Comparison of ENCODE assay signal across 27 cellular contexts in genomic region chr6:77837034-77837784, GRCh38.
DNase-seq lines count a peak whose midpoint lies in the region; ATAC-seq, FAIRE-seq and TF ChIP-seq lines count a peak whose summit lies in the region.
"Had no signal": no experiment of that assay in that cellular context is flagged by ENCODE, and none has a peak within 500 bp of the region (broad histone marks: within the 10 kb centered on the region; RNA-seq: fewer than 3 reads in every experiment).

No MANE protein-coding gene starts in this region.

- H3K9me3 ChIP-seq in hepatocyte (ENCODE audit: low read depth): no peaks in the 10 kb centered on the region
- no peaks in the 10 kb centered on the region for H3K9me3 ChIP-seq in right lobe of liver
- H3K9me3 ChIP-seq in mesenchymal stem cell (ENCODE audit: control insufficient read depth, low read length): no peaks in the 10 kb centered on the region
- no peaks in the 10 kb centered on the region for H3K9me3 ChIP-seq in kidney (ENCODE audit: control insufficient read depth in 1 of 2, low read length in 2 of 2)

- peak overlapping the region; percentile 2 for H3K4me2 ChIP-seq in hepatocyte
- no peak overlapping the region for H3K4me2 ChIP-seq in mesenchymal stem cell (ENCODE audit: low read length, poor library complexity, severe bottlenecking)
- H3K4me2 ChIP-seq: BLaER1 treated with 17β-estradiol and CSF1 and Interleukin-3, amounts not matched to agents 10 nM and 100 nM; KMS-11 had no signal

- no peak overlapping the region for H2AFZ ChIP-seq in hepatocyte
- H2AFZ ChIP-seq in mesenchymal stem cell (ENCODE audit: low read depth, low read length): no peak overlapping the region

- no peak overlapping the region for H4K91ac ChIP-seq in mesenchymal stem cell (ENCODE audit: low read length)

- no peak overlapping the region for H3K18ac ChIP-seq in mesenchymal stem cell (ENCODE audit: low read depth in 1 of 2, low read length in 2 of 2)

- no peaks in the 10 kb centered on the region for H3K9me2 ChIP-seq in hepatocyte (replicated peaks; ENCODE audit: insufficient read depth)

- WGBS in hepatocyte (ENCODE audit: low lambda C conversion rate, missing lambda C conversion rate): 47% methylated on average over 3 of the region's 3 CpGs
- WGBS in right lobe of liver (ENCODE audit: insufficient coverage, low coverage, low lambda C conversion rate, missing lambda C conversion rate): 15% methylated on average over 3 of the region's 3 CpGs
- WGBS in mesenchymal stem cell: 88% methylated on average over 1 of the region's 3 CpGs

- H3K27ac ChIP-seq in hepatocyte: no peak overlapping the region
- peak overlapping the region in 2 of 3 donors; percentile 68 to 84 for H3K27ac ChIP-seq in right lobe of liver
- no peak overlapping the region for H3K27ac ChIP-seq in mesenchymal stem cell (ENCODE audit: low read length, poor library complexity, severe bottlenecking)
- no peak overlapping the region for H3K27ac ChIP-seq in kidney (ENCODE audit: low read depth in 2 of 2, low read length in 2 of 2)
- H3K27ac ChIP-seq: BLaER1 treated with 17β-estradiol and CSF1 and Interleukin-3, amounts not matched to agents 10 nM and 100 nM; KMS-11 had no signal

- no peak overlapping the region for H2AK5ac ChIP-seq in mesenchymal stem cell (ENCODE audit: low read length, severe bottlenecking)

- no peak overlapping the region for H3K23ac ChIP-seq in mesenchymal stem cell (ENCODE audit: low read length in 2 of 2)

- peak; percentile 36 for DNase-seq in NCI-H82 (lab: John Stamatoyannopoulos, UW)
- DNase-seq in NCI-H82 treated with DMSO at 0.1 percent for 48 hours (lab: John Stamatoyannopoulos, UW; ENCODE audit: unreplicated experiment): no peak
- no peak for DNase-seq in hepatocyte (ENCODE audit: low spot score)
- no peak for DNase-seq in right lobe of liver
- DNase-seq in mesenchymal stem cell: no peak
- DNase-seq in stimulated activated CD4-positive, alpha-beta T cell treated with anti-CD3 and anti-CD28 coated beads, Interleukin-15, amount 100 ng/mL, for 24 hours: no peak
- DNase-seq in kidney: no peak
- DNase-seq: CD4-positive, alpha-beta T cell; DMS79; EL; GDM1; HCEC 1CT; NCI-H1092; NCI-H1417 treated with DMSO at 0.1 percent for 48 hours; NCI-H1694 treated with DMSO at 0.1 percent for 48 hours; NCI-H2081; NCI-H2171; NCI-H226; NCI-H510A; NCI-H69; Right ventricle myocardium superior; RPMI8226 had no signal

- no peak overlapping the region for H3K4ac ChIP-seq in mesenchymal stem cell (ENCODE audit: low read depth in 1 of 2, low read length in 2 of 2)

- H3K4me3 ChIP-seq in hepatocyte: no peak overlapping the region
- no peak overlapping the region for H3K4me3 ChIP-seq in right lobe of liver
- H3K4me3 ChIP-seq in mesenchymal stem cell (ENCODE audit: insufficient read depth in 1 of 2, low read depth in 1 of 2, low read length in 2 of 2): no peak overlapping the region
- H3K4me3 ChIP-seq in kidney (ENCODE audit: low read length in 2 of 2): no peak overlapping the region
- H3K4me3 ChIP-seq: BLaER1 treated with 17β-estradiol and CSF1 and Interleukin-3, amounts not matched to agents 10 nM and 100 nM had no signal

- H3K14ac ChIP-seq in mesenchymal stem cell (ENCODE audit: low read length in 2 of 2): no peak overlapping the region

- H3K27me3 ChIP-seq in hepatocyte (no peaks in the 10 kb centered on the region), right lobe of liver (no peaks in the 10 kb centered on the region), mesenchymal stem cell (ENCODE audit: control insufficient read depth in 1 of 2, insufficient read depth in 1 of 2, low read length in 2 of 2) (no peaks in the 10 kb centered on the region)
- H3K27me3 ChIP-seq: BLaER1 treated with 17β-estradiol and CSF1 and Interleukin-3, amounts not matched to agents 10 nM and 100 nM had no signal

- no peak for FAIRE-seq in kidney (lab: Jason Lieb, UNC)
- FAIRE-seq: GM12891, H1 had no signal

- peak in 2 of 4 donors; percentile 40 to 58 for ATAC-seq in right lobe of liver
- no peak for ATAC-seq in GM21367 (IDR thresholded peaks at IDR 0.05; ENCODE audit: unreplicated experiment)

- no peak overlapping the region for H2BK5ac ChIP-seq in mesenchymal stem cell (ENCODE audit: low read depth, low read length, poor library complexity, severe bottlenecking)

- H3K4me1 ChIP-seq in hepatocyte (ENCODE audit: insufficient read depth) (peaks cover 5% of the 10 kb centered on the region), right lobe of liver (peaks cover 0 to 42% (median 8%) of the 10 kb centered on the region in 4 donors), mesenchymal stem cell (ENCODE audit: control insufficient read depth, insufficient read depth, low read depth, low read length) (no peaks in the 10 kb centered on the region), kidney (ENCODE audit: control insufficient read depth in 1 of 2, insufficient read depth in 1 of 2, low read depth in 1 of 2, low read length in 2 of 2) (no peaks in the 10 kb centered on the region)
- H3K4me1 ChIP-seq: BLaER1 treated with 17β-estradiol and CSF1 and Interleukin-3, amounts not matched to agents 10 nM and 100 nM had no signal

- no peak for TF ChIP-seq POLR2A in right lobe of liver (IDR thresholded peaks at IDR 0.05)

- TF ChIP-seq CTCF in hepatocyte (IDR thresholded peaks at IDR 0.05; ENCODE audit: poor library complexity) (no peak), right lobe of liver (IDR thresholded peaks at IDR 0.05) (no peak), kidney (IDR thresholded peaks at IDR 0.05; ENCODE audit: borderline replicate concordance, extremely low read depth, insufficient read depth) (no peak)

- no peak overlapping the region for H4K8ac ChIP-seq in mesenchymal stem cell (ENCODE audit: low read length)

- H4K20me1 ChIP-seq in hepatocyte (ENCODE audit: insufficient read depth, poor library complexity, severe bottlenecking): no peaks in the 10 kb centered on the region
- H4K20me1 ChIP-seq: BLaER1 treated with 17β-estradiol and CSF1 and Interleukin-3, amounts not matched to agents 10 nM and 100 nM had no signal

- no peak overlapping the region for H2BK12ac ChIP-seq in mesenchymal stem cell (ENCODE audit: low read length in 2 of 2)

- H2BK15ac ChIP-seq in mesenchymal stem cell (ENCODE audit: low read depth, poor library complexity, severe bottlenecking): no peak overlapping the region

- H3K9ac ChIP-seq in mesenchymal stem cell (ENCODE audit: low read length) (no peak overlapping the region), kidney (ENCODE audit: low read length in 2 of 2) (no peak overlapping the region)
- H3K9ac ChIP-seq: BLaER1 treated with 17β-estradiol and CSF1 and Interleukin-3, amounts not matched to agents 10 nM and 100 nM; KMS-11 had no signal

- no peaks in the 10 kb centered on the region for H3K79me2 ChIP-seq in hepatocyte

- no peaks in the 10 kb centered on the region for H3K79me1 ChIP-seq in mesenchymal stem cell (replicated peaks; ENCODE audit: low read length, poor library complexity, severe bottlenecking)

- H2BK120ac ChIP-seq in mesenchymal stem cell (ENCODE audit: low read depth, low read length): no peak overlapping the region

- intact Hi-C loops in right lobe of liver (cut with DNase I) (no loop called here), kidney (cut with DNase I) (no loop called here)

- H3K36me3 ChIP-seq in hepatocyte (replicated peaks; ENCODE audit: insufficient read depth, low read depth): no peaks in the 10 kb centered on the region
- no peaks in the 10 kb centered on the region for H3K36me3 ChIP-seq in right lobe of liver
- no peaks in the 10 kb centered on the region for H3K36me3 ChIP-seq in mesenchymal stem cell (ENCODE audit: control insufficient read depth in 1 of 2, insufficient read depth in 2 of 2, low read depth in 1 of 2, low read length in 2 of 2)
- H3K36me3 ChIP-seq in kidney (ENCODE audit: control insufficient read depth in 1 of 2, insufficient read depth in 2 of 2, low read length in 2 of 2): no peaks in the 10 kb centered on the region
- H3K36me3 ChIP-seq: BLaER1 treated with 17β-estradiol and CSF1 and Interleukin-3, amounts not matched to agents 10 nM and 100 nM had no signal

Comparison
In these comparisons a context has a peak if more than half of its experiments do, and no peak if none do; other contexts are left out.
1. H3K27ac ChIP-seq: peak in right lobe of liver (2 of 3); none in hepatocyte (single experiment), mesenchymal stem cell (single experiment) and kidney (0 of 2).